ENCODE assay signal across 19 cellular contexts in the genomic region with DNA sequence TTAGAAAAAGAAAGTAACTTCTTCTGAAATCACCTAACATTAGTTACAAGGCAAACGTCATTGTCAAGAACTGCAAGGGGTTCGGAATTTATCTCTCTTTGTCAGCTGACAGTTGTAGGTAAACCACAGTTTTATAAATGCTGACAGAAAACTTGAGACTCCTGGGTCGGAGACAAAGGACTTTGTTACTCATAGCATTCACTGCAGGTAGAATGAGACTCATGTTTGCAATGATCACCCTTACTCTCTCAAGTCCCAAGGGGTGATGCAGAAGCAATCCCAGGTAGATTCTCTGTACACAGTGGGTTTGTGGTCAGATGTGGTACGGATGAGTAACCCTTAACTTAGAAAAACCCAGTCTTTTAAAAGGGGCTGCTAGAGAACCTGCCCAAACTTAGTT.
A peak's percentile ranks its signal among the peaks of the same experiment; 100 is the strongest.
DNase-seq lines count a peak whose midpoint lies in the region; ATAC-seq and TF ChIP-seq lines count a peak whose summit lies in the region.
"Had no signal": no experiment of that assay in that cellular context is flagged by ENCODE, and none has a peak within 500 bp of the region (broad histone marks: within the 10 kb centered on the region; RNA-seq: fewer than 3 reads in every experiment).

No MANE protein-coding gene starts in this region.

- no peaks in the 10 kb centered on the region for H3K9me2 ChIP-seq in MM.1S (replicated peaks; ENCODE audit: insufficient read depth, low read length)

- peak; percentile 65 for ATAC-seq in GM21526 (IDR thresholded peaks at IDR 0.05; ENCODE audit: low FRiP score, unreplicated experiment)
- peak; percentile 48 for ATAC-seq in HG03159 (IDR thresholded peaks at IDR 0.05; ENCODE audit: unreplicated experiment)
- ATAC-seq: T-helper 17 cell had no signal

- peak overlapping the region; percentile 37; the same call in 1 of the 2 replicates for H3K9ac ChIP-seq in MM.1S (ENCODE audit: low read length)
- H3K9ac ChIP-seq: BLaER1 had no signal

- H3K27ac ChIP-seq in MM.1S (ENCODE audit: low read length): peak overlapping the region; percentile 62; the same call in 1 of the 2 replicates
- H3K27ac ChIP-seq: BLaER1, RWPE1 had no signal

- H3K27me3 ChIP-seq in GM06990 (replicated peaks; ENCODE audit: control insufficient read depth, insufficient read depth, low read length) (no peaks in the 10 kb centered on the region), MM.1S (replicated peaks; ENCODE audit: insufficient read depth, low read length) (no peaks in the 10 kb centered on the region)
- H3K27me3 ChIP-seq: BLaER1 had no signal

- H3K9me3 ChIP-seq in MM.1S (replicated peaks; ENCODE audit: insufficient read depth, low read length): no peaks in the 10 kb centered on the region
- H3K9me3 ChIP-seq: BLaER1 had no signal

- peak; percentile 17 for DNase-seq in GM06990 (ENCODE audit: extremely low read depth, insufficient read length)
- peak; percentile 79 for DNase-seq in MM.1S
- no peak for DNase-seq in A172 (ENCODE audit: low spot score)
- DNase-seq in ureter (ENCODE audit: low spot score): no peak
- no peak for DNase-seq in KG1 (lab: John Stamatoyannopoulos, UW)
- no peak for DNase-seq in NCI-H526 (lab: John Stamatoyannopoulos, UW)
- DNase-seq: 8988T; CD8-positive, alpha-beta memory T cell; DND-41; H7; Karpas-422; NCI-H1105 treated with DMSO at 0.1 percent for 48 hours; NCI-H187; NCI-H69; T-helper 17 cell had no signal

- peak overlapping the region; percentile 55 for H2AFZ ChIP-seq in MM.1S (ENCODE audit: low read length)

- no peaks in the 10 kb centered on the region for H4K20me1 ChIP-seq in MM.1S (ENCODE audit: insufficient read depth, low read length)
- H4K20me1 ChIP-seq: BLaER1 had no signal

- TF ChIP-seq CTCF in GM06990 (IDR thresholded peaks at IDR 0.05; ENCODE audit: insufficient read depth, low read length, poor library complexity, severe bottlenecking) (no peak), MM.1S (IDR thresholded peaks at IDR 0.05; ENCODE audit: low read length) (no peak)

- no peaks in the 10 kb centered on the region for H3K79me2 ChIP-seq in MM.1S (ENCODE audit: low read length)

- H3K4me1 ChIP-seq in MM.1S (ENCODE audit: low read length): peaks cover 7% of the 10 kb centered on the region; the same call in 1 of the 2 replicates
- H3K4me1 ChIP-seq: BLaER1 had no signal

- H3K36me3 ChIP-seq in GM06990 (ENCODE audit: control insufficient read depth, insufficient read depth, low read length) (no peaks in the 10 kb centered on the region), MM.1S (replicated peaks; ENCODE audit: insufficient read depth, low read length) (no peaks in the 10 kb centered on the region)
- H3K36me3 ChIP-seq: BLaER1 had no signal

- H3K4me3 ChIP-seq in GM06990 (replicated peaks; ENCODE audit: low read depth, low read length): no peak overlapping the region
- peak overlapping the region; percentile 32; the same call in 1 of the 2 replicates for H3K4me3 ChIP-seq in MM.1S (ENCODE audit: low read length)
- H3K4me3 ChIP-seq: BLaER1 had no signal

- peaks cover 15% of the 10 kb centered on the region for H3F3A ChIP-seq in MM.1S (ENCODE audit: insufficient read depth, low read length)

- peak overlapping the region; percentile 51 for H3K4me2 ChIP-seq in MM.1S (ENCODE audit: low read depth, low read length)
- H3K4me2 ChIP-seq: BLaER1 had no signal

Comparison
In these comparisons a context has a peak if more than half of its experiments do, and no peak if none do; other contexts are left out.
1. DNase-seq: peak in GM06990 (single experiment) and MM.1S (single experiment); none in A172 (single experiment), ureter (single experiment), KG1 (single experiment) and NCI-H526 (0 of 2).